Comparison of ENCODE assay signal across 18 cellular contexts in genomic region chr15:77018796-77019475, GRCh38. TPM values are rescaled to one million over a fixed set of nuclear protein-coding genes. Genes with fewer than 3 reads are reported as not detected.
DNase-seq lines count a peak whose midpoint lies in the region; ATAC-seq and TF ChIP-seq lines count a peak whose summit lies in the region.
"Had no signal": no experiment of that assay in that cellular context is flagged by ENCODE, and none has a peak within 500 bp of the region (broad histone marks: within the 10 kb centered on the region; RNA-seq: fewer than 3 reads in every experiment).

No MANE protein-coding gene starts in this region.

- no peaks in the 10 kb centered on the region for H3K9me3 Mint-ChIP-seq in activated CD4-positive, alpha-beta memory T cell treated with anti-CD3 and anti-CD28 coated beads for 36 hours
- no peaks in the 10 kb centered on the region for H3K9me3 Mint-ChIP-seq in endodermal cell
- H3K9me3 Mint-ChIP-seq: nephron had no signal

- no peaks in the 10 kb centered on the region for H3K9me3 ChIP-seq in left ventricle myocardium inferior (replicated peaks)
- H3K9me3 ChIP-seq in endodermal cell (ENCODE audit: control insufficient read depth, low read length), result no peaks in the 10 kb centered on the region
- H3K9me3 ChIP-seq: colonic mucosa, gastroesophageal sphincter, HAP-1, lower lobe of right lung had no signal

- H3K4me3 ChIP-seq in left ventricle myocardium inferior (no peak overlapping the region), endodermal cell (ENCODE audit: low read length) (no peak overlapping the region)
- H3K4me3 ChIP-seq: colonic mucosa, gastroesophageal sphincter, HAP-1, lower lobe of right lung had no signal

- POLR2A ChIA-PET in activated CD4-positive, alpha-beta memory T cell treated with anti-CD3 and anti-CD28 coated beads for 36 hours (lab: Charles Lee), result interaction anchor here (1.2 to 3.9 kb wide), 5 partner anchors 11 to 30 kb away, joined by 3 to 18 read pairs (median 4); partner anchors contain the start of gene PSTPIP1

- TF ChIP-seq CTCF in left ventricle myocardium inferior (IDR thresholded peaks at IDR 0.05; ENCODE audit: borderline replicate concordance), result no peak
- no peak for TF ChIP-seq CTCF in endodermal cell (conservative IDR thresholded peaks at IDR 0.05)

- H3K4me1 ChIP-seq in left ventricle myocardium inferior (peaks cover 38% of the 10 kb centered on the region), endodermal cell (ENCODE audit: control insufficient read depth, insufficient read depth, low read length) (no peaks in the 10 kb centered on the region)
- H3K4me1 ChIP-seq: HAP-1 had no signal

- H3K27ac ChIP-seq in left ventricle myocardium inferior (replicated peaks) (no peak overlapping the region), endodermal cell (ENCODE audit: low read depth, low read length) (no peak overlapping the region)
- H3K27ac ChIP-seq: colonic mucosa, epithelial cell of prostate, gastroesophageal sphincter had no signal

- CTCF ChIA-PET in activated CD4-positive, alpha-beta memory T cell treated with anti-CD3 and anti-CD28 coated beads for 36 hours (lab: Charles Lee), result interaction anchor here (2.5 kb wide), 1 partner anchor 46 kb away, joined by 8 read pairs; no protein-coding TSS in a partner anchor

- WGBS in endodermal cell (ENCODE audit: insufficient coverage in 1 of 2, insufficient read length in 1 of 2), 2 experiments, result 91 to 93% methylated on average over 5 to 10 of the region's 10 CpGs

- DNase-seq in left cardiac atrium, result peak; percentile 13
- no peak for DNase-seq in left ventricle myocardium inferior
- DNase-seq in activated CD4-positive, alpha-beta memory T cell treated with anti-CD3 and anti-CD28 coated beads for 36 hours, result no peak
- peak; percentile 38 for DNase-seq in endodermal cell
- DNase-seq in AML-193 (lab: John Stamatoyannopoulos, UW), result no peak
- DNase-seq in DMS153 (lab: John Stamatoyannopoulos, UW), result no peak
- DNase-seq: activated CD4-positive, CD25-positive, alpha-beta regulatory T cell treated with anti-CD3 and anti-CD28 coated beads, Interleukin-2, amount 50 U/mL, for 72 hours; colonic mucosa; lower lobe of right lung; NCI-H187; NCI-H446 treated with DMSO at 0.1 percent for 48 hours had no signal

- no peak overlapping the region for H3K4me3 Mint-ChIP-seq in activated CD4-positive, alpha-beta memory T cell treated with anti-CD3 and anti-CD28 coated beads for 36 hours
- no peak overlapping the region for H3K4me3 Mint-ChIP-seq in endodermal cell
- H3K4me3 Mint-ChIP-seq: nephron had no signal

- H3K36me3 ChIP-seq in left ventricle myocardium inferior, result no peaks in the 10 kb centered on the region
- no peaks in the 10 kb centered on the region for H3K36me3 ChIP-seq in endodermal cell (ENCODE audit: control insufficient read depth, insufficient read depth, low read length)
- H3K36me3 ChIP-seq: colonic mucosa, gastroesophageal sphincter, HAP-1, lower lobe of right lung had no signal

- H3K27me3 ChIP-seq in left ventricle myocardium inferior (ENCODE audit: low read depth) (no peaks in the 10 kb centered on the region), endodermal cell (ENCODE audit: control insufficient read depth, insufficient read depth, low read length, poor library complexity, severe bottlenecking) (no peaks in the 10 kb centered on the region)
- H3K27me3 ChIP-seq: colonic mucosa, gastroesophageal sphincter had no signal

- no peak overlapping the region for H3K9ac ChIP-seq in endodermal cell (ENCODE audit: extremely low read depth, low read length, poor library complexity, severe bottlenecking)

- no peaks in the 10 kb centered on the region for H3K27me3 Mint-ChIP-seq in activated CD4-positive, alpha-beta memory T cell treated with anti-CD3 and anti-CD28 coated beads for 36 hours
- peaks cover 10% of the 10 kb centered on the region for H3K27me3 Mint-ChIP-seq in endodermal cell (ENCODE audit: insufficient read depth)

- peak overlapping the region; percentile 98 for H3K27ac Mint-ChIP-seq in activated CD4-positive, alpha-beta memory T cell treated with anti-CD3 and anti-CD28 coated beads for 36 hours
- no peak overlapping the region for H3K27ac Mint-ChIP-seq in endodermal cell
- H3K27ac Mint-ChIP-seq: nephron had no signal

- ATAC-seq in left cardiac atrium (no peak), HG03342 (IDR thresholded peaks at IDR 0.05; ENCODE audit: unreplicated experiment) (no peak)
- no peak for ATAC-seq in activated CD4-positive, CD25-positive, alpha-beta regulatory T cell treated with anti-CD3 and anti-CD28 coated beads, Interleukin-2, amount 50 U/mL, for 24 hours
- ATAC-seq: gastroesophageal sphincter, lower lobe of right lung had no signal

- H3K36me3 Mint-ChIP-seq in activated CD4-positive, alpha-beta memory T cell treated with anti-CD3 and anti-CD28 coated beads for 36 hours, result peaks cover 37% of the 10 kb centered on the region
- H3K36me3 Mint-ChIP-seq in endodermal cell (ENCODE audit: low read depth), result no peaks in the 10 kb centered on the region

- intact Hi-C loops in left cardiac atrium (cut with DNase I) (no loop called here), left ventricle myocardium inferior (cut with micrococcal nuclease) (no loop called here)
- intact Hi-C loops in activated CD4-positive, alpha-beta memory T cell treated with anti-CD3 and anti-CD28 coated beads for 36 hours (cut with micrococcal nuclease), result no loop called here

- peaks cover 91% of the 10 kb centered on the region for H3K4me1 Mint-ChIP-seq in activated CD4-positive, alpha-beta memory T cell treated with anti-CD3 and anti-CD28 coated beads for 36 hours (ENCODE audit: low read depth)
- H3K4me1 Mint-ChIP-seq in endodermal cell, result no peaks in the 10 kb centered on the region
- H3K4me1 Mint-ChIP-seq: nephron had no signal

RNA-seq across cellular contexts. Expression of gene PSTPIP1, which starts 24.0 kb away (rescaled TPM):
- total RNA-seq in left cardiac atrium (10 to 100 TPM in 1 of 2 donors, 1 to 10 TPM in 1; 6.1 to 14.1 TPM), left ventricle myocardium inferior (3.5 TPM), endodermal cell (1 to 10 TPM in 1 of 2 donors, under 1 TPM in 1; 0.29 to 1.5 TPM)
- total RNA-seq in activated CD4-positive, alpha-beta memory T cell treated with anti-CD3 and anti-CD28 coated beads for 36 hours, result 100 to 1,000 TPM; 155 to 164 TPM
- polyA plus RNA-seq in endodermal cell (2013, experiment 1 of 2), result 0.82 TPM
- 0.58 TPM for polyA plus RNA-seq in endodermal cell (2013, experiment 2 of 2)
- total RNA-seq: M059J had no signal

RNA-seq across cellular contexts. Expression of gene TSPAN3, which starts 52.0 kb away (rescaled TPM):
- total RNA-seq in left cardiac atrium, result 100 to 1,000 TPM; 143 to 151 TPM
- total RNA-seq in left ventricle myocardium inferior, result 98.6 TPM
- total RNA-seq in activated CD4-positive, alpha-beta memory T cell treated with anti-CD3 and anti-CD28 coated beads for 36 hours, result 10 to 100 TPM; 28.9 to 29.1 TPM
- total RNA-seq in endodermal cell, result 100 to 1,000 TPM; 188 to 211 TPM
- polyA plus RNA-seq in endodermal cell (2013, experiment 1 of 2), result 230 TPM
- 213 TPM for polyA plus RNA-seq in endodermal cell (2013, experiment 2 of 2)

Comparison
In these comparisons a context has a peak if more than half of its experiments do, and no peak if none do; other contexts are left out.
1. DNase-seq: peak in left cardiac atrium (single experiment) and endodermal cell (single experiment); none in left ventricle myocardium inferior (single experiment), activated CD4-positive, alpha-beta memory T cell treated with anti-CD3 and anti-CD28 coated beads for 36 hours (single experiment), AML-193 (0 of 2) and DMS153 (single experiment).
2. RNA of gene PSTPIP1, which starts 24.0 kb away (total RNA-seq): 155 to 164 TPM in activated CD4-positive, alpha-beta memory T cell treated with anti-CD3 and anti-CD28 coated beads for 36 hours; 6.1 to 14.1 TPM in left cardiac atrium, 3.5 TPM in left ventricle myocardium inferior (single experiment) and 0.29 to 1.5 TPM in endodermal cell; every median in the first group is over 10 times any median in the second.